ENCODE assay signal across 8 cellular contexts in genomic region chr1:243851129-243851756, GRCh38. TPM values are rescaled to one million over a fixed set of nuclear protein-coding genes. Genes with fewer than 3 reads are reported as not detected.
DNase-seq lines count a peak whose midpoint lies in the region; ATAC-seq and TF ChIP-seq lines count a peak whose summit lies in the region.

No MANE protein-coding gene starts in this region.

- peak overlapping the region; percentile 91 for H3K4me2 ChIP-seq in DND-41 (ENCODE audit: insufficient read depth, low read length)

- H3K36me3 ChIP-seq in DND-41 (ENCODE audit: insufficient read depth, low read length) = no peaks in the 10 kb centered on the region
- no peaks in the 10 kb centered on the region for H3K36me3 ChIP-seq in HUES6 (ENCODE audit: control insufficient read depth, insufficient read depth, low read length)
- no peaks in the 10 kb centered on the region for H3K36me3 ChIP-seq in ascending aorta

- TF ChIP-seq CTCF in DND-41 (IDR thresholded peaks at IDR 0.05; ENCODE audit: borderline replicate concordance, extremely low read depth, low read length, poor library complexity, severe bottlenecking) (no peak), ascending aorta (IDR thresholded peaks at IDR 0.05) (no peak)

- H2AFZ ChIP-seq in DND-41 (ENCODE audit: low read depth, low read length) = peak overlapping the region; percentile 92

- DNase-seq in DND-41 (no peak), ascending aorta (ENCODE audit: low spot score in 2 of 2) (no peak), superior temporal gyrus (ENCODE audit: extremely low spot score) (peak; percentile 65), middle frontal gyrus (ENCODE audit: extremely low spot score, low spot score) (no peak)

- intact Hi-C loops in ascending aorta (cut with DNase I) = loop anchor here (5.0 kb wide), 3 partner anchors 109 to 601 kb away; partner anchors contain the start of genes ADSS2, CEP170 and SDCCAG8

- H3K4me1 ChIP-seq in DND-41 (ENCODE audit: insufficient read depth, low read length) (peaks cover 29% of the 10 kb centered on the region), HUES6 (ENCODE audit: control insufficient read depth, insufficient read depth, low read length) (0 out of 2 replicates have a peak, but pooled peaks cover 9% of the 10 kb centered on the region), ascending aorta (peaks cover 0 to 8% of the 10 kb centered on the region in 2 donors)

- H3K9ac ChIP-seq in DND-41 (ENCODE audit: low read depth, low read length) (peak overlapping the region; percentile 78), HUES6 (ENCODE audit: low read length) (peak overlapping the region; percentile 89)

- H3K27ac ChIP-seq in DND-41 (ENCODE audit: low read length) (peak overlapping the region; percentile 67), HUES6 (ENCODE audit: low read depth, low read length) (peak overlapping the region; percentile 96), ascending aorta (peak overlapping the region; percentile 96 to 97), layer of hippocampus (ENCODE audit: low read depth, low read length) (peak overlapping the region; percentile 93)

- no peak for ATAC-seq in DND-41 (ENCODE audit: insufficient read depth, low read depth)
- ATAC-seq in HG03469 (IDR thresholded peaks at IDR 0.05; ENCODE audit: unreplicated experiment) = no peak
- ATAC-seq in HG03108 (IDR thresholded peaks at IDR 0.05; ENCODE audit: unreplicated experiment) = no peak

- peaks cover 32% of the 10 kb centered on the region for H3K79me2 ChIP-seq in DND-41 (ENCODE audit: insufficient read depth, low read length)

- H3K4me3 ChIP-seq in DND-41 (ENCODE audit: low read depth in 1 of 2, low read length in 2 of 2) (peak overlapping the region; percentile 43 to 72), HUES6 (ENCODE audit: low read depth, low read length) (peak overlapping the region; percentile 73), ascending aorta (peak overlapping the region; percentile 89 to 99)

- H3K9me3 ChIP-seq in DND-41 (ENCODE audit: insufficient read depth, low read length, severe bottlenecking) = no peaks in the 10 kb centered on the region
- H3K9me3 ChIP-seq in HUES6 (ENCODE audit: control insufficient read depth, insufficient read depth, low read depth, low read length) = no peaks in the 10 kb centered on the region
- H3K9me3 ChIP-seq in ascending aorta = no peaks in the 10 kb centered on the region

- no peaks in the 10 kb centered on the region for H3K27me3 ChIP-seq in DND-41 (ENCODE audit: insufficient read depth, low read length, poor library complexity)
- no peaks in the 10 kb centered on the region for H3K27me3 ChIP-seq in HUES6 (ENCODE audit: control insufficient read depth, insufficient read depth, low read length)
- no peaks in the 10 kb centered on the region for H3K27me3 ChIP-seq in ascending aorta
- no peaks in the 10 kb centered on the region for H3K27me3 ChIP-seq in layer of hippocampus (ENCODE audit: control insufficient read depth, insufficient read depth, low read length)

- H4K20me1 ChIP-seq in DND-41 (ENCODE audit: insufficient read depth, low read length) = peaks cover 8% of the 10 kb centered on the region; the same call in 1 of the 2 replicates

RNA-seq across cellular contexts. Expression of gene AKT3, which starts 1.2 kb away (rescaled TPM):
- total RNA-seq in ascending aorta = 38.0 TPM
